10 cellular contexts compared by ENCODE assay signal in genomic region chr16:69691980-69692911, GRCh38. TPM values are rescaled to one million over a fixed set of nuclear protein-coding genes. Genes with fewer than 3 reads are reported as not detected.
A peak's percentile ranks its signal among the peaks of the same experiment; 100 is the strongest.
DNase-seq lines count a peak whose midpoint lies in the region; ATAC-seq, FAIRE-seq and TF ChIP-seq lines count a peak whose summit lies in the region.
"Had no signal": no experiment of that assay in that cellular context is flagged by ENCODE, and none has a peak within 500 bp of the region (broad histone marks: within the 10 kb centered on the region; RNA-seq: fewer than 3 reads in every experiment).

No MANE protein-coding gene starts in this region.

- peak overlapping the region; percentile 41 for H3K27ac Mint-ChIP-seq in mesothelial cell of epicardium

- no peak for ATAC-seq in HG02678 (IDR thresholded peaks at IDR 0.05; ENCODE audit: unreplicated experiment)
- ATAC-seq: sciatic nerve had no signal

- no peak overlapping the region for H3K4me3 Mint-ChIP-seq in mesothelial cell of epicardium

- TF ChIP-seq CTCF in mesothelial cell of epicardium (IDR thresholded peaks at IDR 0.05; ENCODE audit: unreplicated experiment) = no peak

- no peaks in the 10 kb centered on the region for H3K9me3 Mint-ChIP-seq in mesothelial cell of epicardium

- H3K4me1 Mint-ChIP-seq in mesothelial cell of epicardium = peaks cover 2% of the 10 kb centered on the region

- no peaks in the 10 kb centered on the region for H3K27me3 Mint-ChIP-seq in mesothelial cell of epicardium (ENCODE audit: low read depth)

- peak; percentile 81 for FAIRE-seq in GM12891 (lab: Jason Lieb, UNC)

- no peak for TF ChIP-seq POLR2A in GM12891 (IDR thresholded peaks at IDR 0.05; ENCODE audit: low read depth, low read length)

- H3K36me3 Mint-ChIP-seq in mesothelial cell of epicardium = peaks cover 38% of the 10 kb centered on the region

- peak; percentile 69 for DNase-seq in Ammon's horn (ENCODE audit: low spot score)
- no peak for DNase-seq in GM12891 (ENCODE audit: insufficient read length, low spot score)
- peak; percentile 94 for DNase-seq in amniotic epithelial cell (ENCODE audit: low read depth)
- DNase-seq in mesothelial cell of epicardium (ENCODE audit: low spot score in 2 of 2, unreplicated experiment in 2 of 2) = no peak
- DNase-seq in DMS114 treated with DMSO at 0.1 percent for 48 hours (lab: John Stamatoyannopoulos, UW; ENCODE audit: unreplicated experiment) = no peak
- no peak for DNase-seq in DMS 273 treated with DMSO at 0.1 percent for 48 hours (lab: John Stamatoyannopoulos, UW)
- no peak for DNase-seq in NCI-H2107 treated with DMSO at 0.1 percent for 48 hours (lab: John Stamatoyannopoulos, UW; ENCODE audit: unreplicated experiment)
- DNase-seq: DND-41 had no signal

TF ChIP-seq in GM12891, 5 proteins besides CTCF, POLR2A, EP300 and RAD21:
- TF ChIP-seq POU2F2 (IDR thresholded peaks at IDR 0.05; ENCODE audit: low read depth, low read length) (no peak), SPI1 (IDR thresholded peaks at IDR 0.05; ENCODE audit: low read depth, low read length) (no peak), POLR2AphosphoS5 (IDR thresholded peaks at IDR 0.05; ENCODE audit: low read depth, low read length) (no peak), PAX5 (IDR thresholded peaks at IDR 0.05; ENCODE audit: insufficient read depth, low read length, severe bottlenecking) (no peak), TAF1 (IDR thresholded peaks at IDR 0.05; ENCODE audit: low read depth, low read length) (no peak)

RNA-seq across cellular contexts. Expression of gene NQO1, which starts 34.1 kb away (rescaled TPM):
- 31.9 TPM for polyA plus RNA-seq in GM12891 (2012; ENCODE audit: low read depth, missing spikeins)
- 30.9 to 33.3 TPM (median 31.8 TPM) in 3 replicates for total RNA-seq in mesothelial cell of epicardium

Comparison
In these comparisons a context has a peak if more than half of its experiments do, and no peak if none do; other contexts are left out.
1. DNase-seq: peak in Ammon's horn (single experiment) and amniotic epithelial cell (single experiment); none in GM12891 (single experiment), mesothelial cell of epicardium (0 of 2), DMS114 treated with DMSO at 0.1 percent for 48 hours (single experiment), DMS 273 treated with DMSO at 0.1 percent for 48 hours (single experiment) and NCI-H2107 treated with DMSO at 0.1 percent for 48 hours (single experiment).